ENCODE assay signal across 16 cellular contexts in the genomic region with DNA sequence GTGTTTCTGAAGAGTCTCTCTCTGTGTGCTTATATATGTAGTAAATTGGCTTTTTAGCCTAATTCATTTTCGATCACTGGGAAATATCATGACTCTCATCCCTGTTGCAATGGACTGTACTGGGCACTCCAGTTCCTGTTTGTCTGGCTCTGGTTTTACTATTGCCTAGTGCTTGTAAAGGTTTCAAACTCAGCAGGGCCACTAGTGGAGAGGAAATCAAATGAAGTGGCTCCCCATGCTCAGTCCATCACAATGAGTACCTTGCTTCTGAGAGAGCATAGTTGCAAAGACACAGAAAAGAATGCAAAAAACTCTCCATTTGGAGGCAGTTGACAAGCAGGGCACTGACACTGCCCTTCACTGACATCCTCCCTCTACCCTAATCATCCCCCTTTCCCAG.
DNase-seq lines count a peak whose midpoint lies in the region; ATAC-seq lines count a peak whose summit lies in the region.
"Had no signal": no experiment of that assay in that cellular context is flagged by ENCODE, and none has a peak within 500 bp of the region (broad histone marks: within the 10 kb centered on the region; RNA-seq: fewer than 3 reads in every experiment).

No MANE protein-coding gene starts in this region.

- H3K79me1 ChIP-seq in neuronal stem cell (ENCODE audit: low read depth, low read length): no peaks in the 10 kb centered on the region

- H3K4me2 ChIP-seq in neuronal stem cell (ENCODE audit: insufficient read depth, low read length, poor library complexity, severe bottlenecking): no peak overlapping the region
- H3K4me2 ChIP-seq: A549 had no signal

- H3K4me3 ChIP-seq in H7 (ENCODE audit: insufficient read depth, low read depth, low read length) (no peak overlapping the region), NT2/D1 (ENCODE audit: insufficient read length, low read depth) (no peak overlapping the region), neuronal stem cell (ENCODE audit: low read length in 2 of 2) (no peak overlapping the region)
- H3K4me3 ChIP-seq: A549, GM23248, HAP-1 had no signal

- no peak overlapping the region for H3K27ac Mint-ChIP-seq in activated CD4-positive, alpha-beta T cell treated with anti-CD3 and anti-CD28 coated beads, Interleukin-2, amount 10 ng/mL, durations not matched to agents 24 days and 14 days
- H3K27ac Mint-ChIP-seq: CD4-positive, alpha-beta memory T cell had no signal

- no peak for ATAC-seq in GM19324 (IDR thresholded peaks at IDR 0.05; ENCODE audit: low FRiP score, unreplicated experiment)
- ATAC-seq: A549, HepG2 had no signal

- H3K27me3 Mint-ChIP-seq in activated CD4-positive, alpha-beta T cell treated with anti-CD3 and anti-CD28 coated beads, Interleukin-2, amount 10 ng/mL, durations not matched to agents 24 days and 14 days: no peaks in the 10 kb centered on the region

- H2BK15ac ChIP-seq in neuronal stem cell (ENCODE audit: low read length): no peak overlapping the region

- no peaks in the 10 kb centered on the region for H3K36me3 ChIP-seq in H7 (replicated peaks; ENCODE audit: control insufficient read depth, insufficient read depth, low read length)
- no peaks in the 10 kb centered on the region for H3K36me3 ChIP-seq in NT2/D1 (ENCODE audit: insufficient read depth, insufficient read length, low read length)
- H3K36me3 ChIP-seq in neuronal stem cell (replicated peaks in 1 of 2; ENCODE audit: control insufficient read depth in 2 of 2, insufficient read depth in 2 of 2, low read length in 2 of 2): no peaks in the 10 kb centered on the region
- H3K36me3 ChIP-seq: BE2C, HAP-1 had no signal

- H3K4me1 Mint-ChIP-seq in activated CD4-positive, alpha-beta T cell treated with anti-CD3 and anti-CD28 coated beads, Interleukin-2, amount 10 ng/mL, durations not matched to agents 24 days and 14 days: no peaks in the 10 kb centered on the region
- H3K4me1 Mint-ChIP-seq: CD4-positive, alpha-beta memory T cell had no signal

- WGBS in neuronal stem cell (ENCODE audit: extremely low coverage in 2 of 2, insufficient read length in 2 of 2, insufficient replicate concordance in 1 of 2), 2 donors: no CpG with 5 or more reads among the region's 1 CpG

- no peak overlapping the region for H3K27ac ChIP-seq in neuronal stem cell (replicated peaks; ENCODE audit: low read length)
- H3K27ac ChIP-seq: A549, C4-2B, GM23248 had no signal

- peak; percentile 27 for DNase-seq in H7
- peak; percentile 56 for DNase-seq in NT2/D1 (ENCODE audit: low read depth, low spot score)
- peak; percentile 16 for DNase-seq in iPS DF 4.7 (ENCODE audit: extremely low read depth, low spot score)
- DNase-seq in neuronal stem cell (ENCODE audit: low spot score): no peak
- no peak for DNase-seq in activated CD4-positive, alpha-beta T cell treated with anti-CD3 and anti-CD28 coated beads, Interleukin-2, amount 10 ng/mL, durations not matched to agents 24 days and 14 days
- DNase-seq in DMS153 (lab: John Stamatoyannopoulos, UW): no peak
- DNase-seq: BE2C; CD4-positive, alpha-beta memory T cell; DND-41; GF-D8; GM23248 had no signal

- H2AK5ac ChIP-seq in neuronal stem cell (ENCODE audit: low read depth, low read length): no peak overlapping the region

- no peak overlapping the region for H2BK5ac ChIP-seq in neuronal stem cell (ENCODE audit: low read length)

- no peaks in the 10 kb centered on the region for H3K27me3 ChIP-seq in H7 (ENCODE audit: control insufficient read depth, insufficient read depth, low read length)
- no peaks in the 10 kb centered on the region for H3K27me3 ChIP-seq in NT2/D1 (ENCODE audit: insufficient read depth, insufficient read length)
- no peaks in the 10 kb centered on the region for H3K27me3 ChIP-seq in neuronal stem cell (ENCODE audit: control insufficient read depth in 3 of 3, insufficient read depth in 3 of 3, low read depth in 1 of 3, low read length in 3 of 3)
- H3K27me3 ChIP-seq: BE2C had no signal

- H4K8ac ChIP-seq in neuronal stem cell (ENCODE audit: low read depth, low read length): no peak overlapping the region

- H3K4me3 Mint-ChIP-seq in activated CD4-positive, alpha-beta T cell treated with anti-CD3 and anti-CD28 coated beads, Interleukin-2, amount 10 ng/mL, durations not matched to agents 24 days and 14 days: no peak overlapping the region
- H3K4me3 Mint-ChIP-seq: CD4-positive, alpha-beta memory T cell had no signal

- no peak overlapping the region for H3K23ac ChIP-seq in neuronal stem cell (ENCODE audit: low read depth, low read length, poor library complexity)

- H4K91ac ChIP-seq in neuronal stem cell (ENCODE audit: low read depth, low read length, poor library complexity): no peak overlapping the region

- no peak overlapping the region for H2BK12ac ChIP-seq in neuronal stem cell (ENCODE audit: low read length)

- H3K4me1 ChIP-seq in NT2/D1 (ENCODE audit: insufficient read depth, insufficient read length): no peaks in the 10 kb centered on the region
- peaks cover 7 to 32% of the 10 kb centered on the region in 2 donors for H3K4me1 ChIP-seq in neuronal stem cell (ENCODE audit: control insufficient read depth in 2 of 2, insufficient read depth in 1 of 2, low read depth in 1 of 2, low read length in 2 of 2)
- H3K4me1 ChIP-seq: A549, BE2C, HAP-1 had no signal

- H3K14ac ChIP-seq in neuronal stem cell (ENCODE audit: low read length): no peak overlapping the region

- H3K4ac ChIP-seq in neuronal stem cell (ENCODE audit: low read length): no peak overlapping the region

- no peak overlapping the region for H2BK120ac ChIP-seq in neuronal stem cell (ENCODE audit: low read depth, low read length)

- H3K9me3 ChIP-seq in NT2/D1 (ENCODE audit: insufficient read depth, low read length) (no peaks in the 10 kb centered on the region), neuronal stem cell (replicated peaks in 1 of 2; ENCODE audit: control insufficient read depth in 2 of 2, insufficient read depth in 1 of 2, low read depth in 1 of 2, low read length in 2 of 2) (peaks cover 0 to 7% of the 10 kb centered on the region in 2 donors)
- H3K9me3 ChIP-seq: A549, BE2C, HAP-1 had no signal

- no peaks in the 10 kb centered on the region for H3K9me3 Mint-ChIP-seq in activated CD4-positive, alpha-beta T cell treated with anti-CD3 and anti-CD28 coated beads, Interleukin-2, amount 10 ng/mL, durations not matched to agents 24 days and 14 days
- H3K9me3 Mint-ChIP-seq: CD4-positive, alpha-beta memory T cell had no signal

- intact Hi-C loops in activated CD4-positive, alpha-beta T cell treated with anti-CD3 and anti-CD28 coated beads, Interleukin-2, amount 10 ng/mL, durations not matched to agents 24 days and 14 days (cut with micrococcal nuclease): no loop called here

- no peak overlapping the region for H3K18ac ChIP-seq in neuronal stem cell (ENCODE audit: low read length)

- H3K9ac ChIP-seq in NT2/D1 (ENCODE audit: insufficient read length, low read depth): no peak overlapping the region
- H3K9ac ChIP-seq in neuronal stem cell (ENCODE audit: low read depth, low read length, poor library complexity): no peak overlapping the region
- H3K9ac ChIP-seq: GM23248 had no signal

- H3K36me3 Mint-ChIP-seq in activated CD4-positive, alpha-beta T cell treated with anti-CD3 and anti-CD28 coated beads, Interleukin-2, amount 10 ng/mL, durations not matched to agents 24 days and 14 days (ENCODE audit: low read depth): no peaks in the 10 kb centered on the region
- H3K36me3 Mint-ChIP-seq: CD4-positive, alpha-beta memory T cell had no signal

- H2AFZ ChIP-seq in neuronal stem cell (ENCODE audit: low read length): peak overlapping the region; percentile 4
- H2AFZ ChIP-seq: GM23248 had no signal

Comparison
In these comparisons a context has a peak if more than half of its experiments do, and no peak if none do; other contexts are left out.
1. DNase-seq: peak in H7 (single experiment), NT2/D1 (single experiment) and iPS DF 4.7 (single experiment); none in neuronal stem cell (single experiment), activated CD4-positive, alpha-beta T cell treated with anti-CD3 and anti-CD28 coated beads, Interleukin-2, amount 10 ng/mL, durations not matched to agents 24 days and 14 days (single experiment) and DMS153 (single experiment).